ENCODE assay signal across 24 cellular contexts in genomic region chr14:58772061-58772604, GRCh38.
DNase-seq lines count a peak whose midpoint lies in the region; ATAC-seq, FAIRE-seq and TF ChIP-seq lines count a peak whose summit lies in the region.
"Had no signal": no experiment of that assay in that cellular context is flagged by ENCODE, and none has a peak within 500 bp of the region (broad histone marks: within the 10 kb centered on the region; RNA-seq: fewer than 3 reads in every experiment).

No MANE protein-coding gene starts in this region.

- ATAC-seq in HG02798 (IDR thresholded peaks at IDR 0.05; ENCODE audit: poor library complexity, unreplicated experiment), result no peak
- no peak for ATAC-seq in HG03460 (IDR thresholded peaks at IDR 0.05; ENCODE audit: unreplicated experiment)
- ATAC-seq: activated CD8-positive, alpha-beta memory T cell treated with anti-CD3 and anti-CD28 coated beads, Interleukin-2, amount 10 ng/mL, durations not matched to agents 7 days and 5 days; left ventricle myocardium superior; Panc1; WTC11 had no signal

- CTCF ChIA-PET in HEK293T (lab: Yijun Ruan, JAX), result interaction anchor here (0.5 to 1.7 kb wide), 3 partner anchors 10 to 52 kb away, joined by 3 to 8 read pairs (median 4); no protein-coding TSS in a partner anchor

- no peaks in the 10 kb centered on the region for H3K9me3 ChIP-seq in kidney (ENCODE audit: control insufficient read depth in 1 of 2, low read length in 2 of 2)
- H3K9me3 ChIP-seq: tibial artery had no signal

- H3K36me3 ChIP-seq in kidney (ENCODE audit: control insufficient read depth in 1 of 2, insufficient read depth in 2 of 2, low read length in 2 of 2), result no peaks in the 10 kb centered on the region
- H3K36me3 ChIP-seq: tibial artery had no signal

- H3K27ac ChIP-seq in kidney (ENCODE audit: low read depth in 2 of 2, low read length in 2 of 2), result no peak overlapping the region
- H3K27ac ChIP-seq: tibial artery had no signal

- no peak for FAIRE-seq in kidney (lab: Jason Lieb, UNC)
- FAIRE-seq: islet of Langerhans had no signal

- no peak overlapping the region for H3K9ac ChIP-seq in kidney (ENCODE audit: low read length in 2 of 2)

- no peak for TF ChIP-seq CTCF in kidney (IDR thresholded peaks at IDR 0.05; ENCODE audit: borderline replicate concordance, extremely low read depth, insufficient read depth)

- no peaks in the 10 kb centered on the region for H3K4me1 ChIP-seq in kidney (ENCODE audit: control insufficient read depth in 1 of 2, insufficient read depth in 1 of 2, low read depth in 1 of 2, low read length in 2 of 2)
- H3K4me1 ChIP-seq: tibial artery had no signal

- H3K4me3 ChIP-seq in kidney (ENCODE audit: low read length in 2 of 2), result no peak overlapping the region
- H3K4me3 ChIP-seq: GM23338, smooth muscle cell, tibial artery had no signal

- no peak for DNase-seq in HEK293T (ENCODE audit: extremely low spot score)
- DNase-seq in NCI-H1930 (lab: John Stamatoyannopoulos, UW), result peak; percentile 89 to 90
- DNase-seq in NCI-H69 (lab: John Stamatoyannopoulos, UW), result peak; percentile 99
- DNase-seq in left kidney (ENCODE audit: low read depth, low spot score), result peak; percentile 70
- DNase-seq in kidney, result no peak
- DNase-seq in GOT3 (lab: John Stamatoyannopoulos, UW), result no peak
- DNase-seq: activated CD4-positive, alpha-beta T cell treated with anti-CD3 and anti-CD28 coated beads, Interleukin-2, amount 50 U/mL, for 1 hour; activated CD8-positive, alpha-beta memory T cell treated with anti-CD3 and anti-CD28 coated beads, Interleukin-2, amount 10 ng/mL, durations not matched to agents 7 days and 5 days; activated naive CD4-positive, alpha-beta T cell; activated T-cell treated with anti-CD3 and anti-CD28 coated beads, Interleukin-2, amount 50 U/mL, for 48 hours; CD8-positive, alpha-beta memory T cell; DMS153; left ventricle myocardium superior; naive B cell; stimulated activated CD4-positive, alpha-beta T cell treated with anti-CD3 and anti-CD28 coated beads, Interleukin-1b, Interleukin-23, amount 100 ng/mL, for 48 hours; T1000; tibial artery had no signal

- intact Hi-C loops in kidney (cut with DNase I), result no loop called here

- POLR2A ChIA-PET in HEK293T (lab: Yijun Ruan, JAX), result interaction anchor here (1.2 kb wide), 1 partner anchor 134 kb away, joined by 5 read pairs; no protein-coding TSS in a partner anchor

TF ChIP-seq in HEK293T, 16 proteins besides CTCF, POLR2A, EP300 and RAD21:
- TF ChIP-seq PKNOX1 (IDR thresholded peaks at IDR 0.05), result peak; percentile 73
- TF ChIP-seq LEF1 (IDR thresholded peaks at IDR 0.05; ENCODE audit: borderline replicate concordance), result no peak
- TF ChIP-seq ELF4 (IDR thresholded peaks at IDR 0.05), result no peak
- no peak for TF ChIP-seq SUZ12 (IDR thresholded peaks at IDR 0.05)
- TF ChIP-seq ARNT (IDR thresholded peaks at IDR 0.05), result no peak
- peak; percentile 48; the same call in 1 of the 2 replicates for TF ChIP-seq CTBP1 (IDR thresholded peaks at IDR 0.05; ENCODE audit: borderline replicate concordance)

Comparison
In these comparisons a context has a peak if more than half of its experiments do, and no peak if none do; other contexts are left out.
1. DNase-seq: peak in NCI-H1930 (2 of 2), NCI-H69 (single experiment) and left kidney (single experiment); none in HEK293T (single experiment), kidney (single experiment) and GOT3 (single experiment).